Comparison of ENCODE assay signal across 2 cellular contexts in genomic region chr13:24212254-24212653, GRCh38.
TF ChIP-seq lines count a peak whose summit lies in the region.

No MANE protein-coding gene starts in this region.

TF ChIP-seq in IMR-90, 13 proteins besides CTCF, POLR2A, EP300 and RAD21 (continued from another document):
- no peak for TF ChIP-seq USF2 (IDR thresholded peaks at IDR 0.05; ENCODE audit: low read depth, low read length)
- no peak for TF ChIP-seq MAZ (IDR thresholded peaks at IDR 0.05; ENCODE audit: borderline replicate concordance, low read depth, low read length)
- no peak for TF ChIP-seq CEBPB (IDR thresholded peaks at IDR 0.05; ENCODE audit: low read depth, low read length)
- TF ChIP-seq CHD1 (IDR thresholded peaks at IDR 0.05; ENCODE audit: low read depth, low read length): no peak
- TF ChIP-seq MAFK (IDR thresholded peaks at IDR 0.05; ENCODE audit: low read depth, low read length): no peak
- TF ChIP-seq RCOR1 (IDR thresholded peaks at IDR 0.05; ENCODE audit: insufficient replicate concordance, low read length): no peak
- TF ChIP-seq RFX5 (IDR thresholded peaks at IDR 0.05; ENCODE audit: low read depth, low read length): no peak

TF ChIP-seq in liver, 16 proteins besides CTCF, POLR2A, EP300 and RAD21 (continued from another document):
- no peak for TF ChIP-seq REST (IDR thresholded peaks at IDR 0.05)
- TF ChIP-seq FOXA1 (IDR thresholded peaks at IDR 0.05): no peak
- TF ChIP-seq YY1 (IDR thresholded peaks at IDR 0.05): no peak
- no peak for TF ChIP-seq HNF4G (IDR thresholded peaks at IDR 0.05)
- no peak for TF ChIP-seq SP1 (IDR thresholded peaks at IDR 0.05)
- TF ChIP-seq JUND (IDR thresholded peaks at IDR 0.05): no peak
- no peak for TF ChIP-seq GABPA (IDR thresholded peaks at IDR 0.05 in 1 of 2, conservative IDR thresholded peaks at IDR 0.05 in 1 of 2)
- no peak for TF ChIP-seq HNF4A (conservative IDR thresholded peaks at IDR 0.05)
- TF ChIP-seq TAF1 (conservative IDR thresholded peaks at IDR 0.05): no peak
- TF ChIP-seq ATF3 (IDR thresholded peaks at IDR 0.05): no peak
- TF ChIP-seq, protein P1, sequence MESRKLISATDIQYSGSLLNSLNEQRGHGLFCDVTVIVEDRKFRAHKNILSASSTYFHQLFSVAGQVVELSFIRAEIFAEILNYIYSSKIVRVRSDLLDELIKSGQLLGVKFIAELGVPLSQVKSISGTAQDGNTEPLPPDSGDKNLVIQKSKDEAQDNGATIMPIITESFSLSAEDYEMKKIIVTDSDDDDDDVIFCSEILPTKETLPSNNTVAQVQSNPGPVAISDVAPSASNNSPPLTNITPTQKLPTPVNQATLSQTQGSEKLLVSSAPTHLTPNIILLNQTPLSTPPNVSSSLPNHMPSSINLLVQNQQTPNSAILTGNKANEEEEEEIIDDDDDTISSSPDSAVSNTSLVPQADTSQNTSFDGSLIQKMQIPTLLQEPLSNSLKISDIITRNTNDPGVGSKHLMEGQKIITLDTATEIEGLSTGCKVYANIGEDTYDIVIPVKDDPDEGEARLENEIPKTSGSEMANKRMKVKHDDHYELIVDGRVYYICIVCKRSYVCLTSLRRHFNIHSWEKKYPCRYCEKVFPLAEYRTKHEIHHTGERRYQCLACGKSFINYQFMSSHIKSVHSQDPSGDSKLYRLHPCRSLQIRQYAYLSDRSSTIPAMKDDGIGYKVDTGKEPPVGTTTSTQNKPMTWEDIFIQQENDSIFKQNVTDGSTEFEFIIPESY (IDR thresholded peaks at IDR 0.05): no peak
- TF ChIP-seq NR2F2 (IDR thresholded peaks at IDR 0.05): no peak
- TF ChIP-seq FOXA2 (IDR thresholded peaks at IDR 0.05): no peak
